Comparison of ENCODE assay signal across 17 cellular contexts in genomic region chr9:4144869-4145268, GRCh38.
DNase-seq lines count a peak whose midpoint lies in the region; ATAC-seq, FAIRE-seq and TF ChIP-seq lines count a peak whose summit lies in the region.
"Had no signal": no experiment of that assay in that cellular context is flagged by ENCODE, and none has a peak within 500 bp of the region (broad histone marks: within the 10 kb centered on the region; RNA-seq: fewer than 3 reads in every experiment).

No MANE protein-coding gene starts in this region.

- H3K9me2 ChIP-seq in PC-3 (replicated peaks; ENCODE audit: low read length) = no peaks in the 10 kb centered on the region

- TF ChIP-seq RAD21 in A549 (conservative IDR thresholded peaks at IDR 0.05 in 1 of 2, IDR thresholded peaks at IDR 0.05 in 1 of 2) = no peak

- H3K9me3 ChIP-seq in A549 (no peaks in the 10 kb centered on the region), PC-3 (ENCODE audit: low read length) (no peaks in the 10 kb centered on the region), fibroblast of lung (ENCODE audit: control insufficient read depth, insufficient read depth, low read depth, low read length) (no peaks in the 10 kb centered on the region), mucosa of descending colon (no peaks in the 10 kb centered on the region)

- H3K36me3 Mint-ChIP-seq in nephron progenitor cell (ENCODE audit: low read depth) = no peaks in the 10 kb centered on the region
- H3K36me3 Mint-ChIP-seq in activated CD8-positive, alpha-beta memory T cell treated with anti-CD3 and anti-CD28 coated beads, Interleukin-2, amount 10 ng/mL, durations not matched to agents 7 days and 5 days = no peaks in the 10 kb centered on the region
- H3K36me3 Mint-ChIP-seq: brain; naive thymus-derived CD4-positive, alpha-beta T cell had no signal

- no peak overlapping the region for H3K27ac Mint-ChIP-seq in nephron progenitor cell
- H3K27ac Mint-ChIP-seq in activated CD8-positive, alpha-beta memory T cell treated with anti-CD3 and anti-CD28 coated beads, Interleukin-2, amount 10 ng/mL, durations not matched to agents 7 days and 5 days = no peak overlapping the region
- H3K27ac Mint-ChIP-seq: activated T-helper 1 cell treated with anti-CD3 and anti-CD28 coated beads, Interleukin-12 subunit alpha, Interleukin-12 subunit beta, Interleukin-2, Interleukin-4 antibody, amounts not matched to agents 30 ng/mL and 10 ng/mL and 1 ng/mL, durations not matched to agents 14 hours and 24 hours and 36 hours; naive thymus-derived CD4-positive, alpha-beta T cell had no signal

- H3K36me3 ChIP-seq in PC-3 (ENCODE audit: low read depth, low read length) (no peaks in the 10 kb centered on the region), fibroblast of lung (ENCODE audit: control insufficient read depth, insufficient read depth, low read length) (peaks cover 1% of the 10 kb centered on the region), mucosa of descending colon (ENCODE audit: low read depth) (no peaks in the 10 kb centered on the region)

- no peaks in the 10 kb centered on the region for H3K9me3 Mint-ChIP-seq in nephron progenitor cell
- H3K9me3 Mint-ChIP-seq in activated CD8-positive, alpha-beta memory T cell treated with anti-CD3 and anti-CD28 coated beads, Interleukin-2, amount 10 ng/mL, durations not matched to agents 7 days and 5 days (ENCODE audit: low read depth) = no peaks in the 10 kb centered on the region
- H3K9me3 Mint-ChIP-seq: activated T-helper 1 cell treated with anti-CD3 and anti-CD28 coated beads, Interleukin-12 subunit alpha, Interleukin-12 subunit beta, Interleukin-2, Interleukin-4 antibody, amounts not matched to agents 30 ng/mL and 10 ng/mL and 1 ng/mL, durations not matched to agents 14 hours and 24 hours and 36 hours; brain had no signal

- H3K4me1 ChIP-seq in A549 (peaks cover 81% of the 10 kb centered on the region), PC-3 (ENCODE audit: insufficient read depth, low read length) (peaks cover 35% of the 10 kb centered on the region), fibroblast of lung (ENCODE audit: control insufficient read depth, extremely low read depth, insufficient read depth, low read length) (peaks cover 23% of the 10 kb centered on the region), mucosa of descending colon (ENCODE audit: low read depth) (peaks cover 10% of the 10 kb centered on the region)

- DNase-seq in A549 (ENCODE audit: low read depth in 1 of 2, low spot score in 1 of 2) (peak in 1 of 2 experiments; percentile 31), PC-3 (no peak), fibroblast of lung (ENCODE audit: low read depth in 2 of 2) (peak in 1 of 2 donors; percentile 27), nephron progenitor cell (no peak), NOMO-1 treated with dmso at 0.1 percent for 144 hours (lab: John Stamatoyannopoulos, UW; ENCODE audit: unreplicated experiment) (no peak), mucosa of descending colon (no peak), SW 1271 (lab: John Stamatoyannopoulos, UW) (no peak)
- DNase-seq in activated CD8-positive, alpha-beta memory T cell treated with anti-CD3 and anti-CD28 coated beads, Interleukin-2, amount 10 ng/mL, durations not matched to agents 7 days and 5 days = no peak
- DNase-seq: activated CD4-positive, alpha-beta T cell treated with anti-CD3 and anti-CD28 coated beads for 48 hours; DMS153; erythroblast; naive thymus-derived CD4-positive, alpha-beta T cell; T-helper 1 cell had no signal

- peaks cover 4% of the 10 kb centered on the region for H3K27me3 Mint-ChIP-seq in nephron progenitor cell (ENCODE audit: low read depth, poor library complexity)
- H3K27me3 Mint-ChIP-seq in activated CD8-positive, alpha-beta memory T cell treated with anti-CD3 and anti-CD28 coated beads, Interleukin-2, amount 10 ng/mL, durations not matched to agents 7 days and 5 days = peaks cover 9% of the 10 kb centered on the region
- H3K27me3 Mint-ChIP-seq: brain had no signal

- CTCF ChIA-PET in A549 (lab: Yijun Ruan, JAX) (interaction anchor here (0.9 to 1.7 kb wide), 3 partner anchors 10 to 67 kb away, joined by 3 to 4 read pairs (median 4); no protein-coding TSS in a partner anchor), PC-3 (lab: Charles Lee) (interaction anchor here (0.9 kb wide), 1 partner anchor 195 kb away, joined by 7 read pairs; no protein-coding TSS in a partner anchor)
- CTCF ChIA-PET in activated CD8-positive, alpha-beta memory T cell treated with anti-CD3 and anti-CD28 coated beads, Interleukin-2, amount 10 ng/mL, durations not matched to agents 7 days and 5 days (lab: Charles Lee) = no interaction called here

- peak overlapping the region; percentile 34 for H3K9ac ChIP-seq in PC-3 (ENCODE audit: low read length)
- peak overlapping the region; percentile 32 for H3K9ac ChIP-seq in fibroblast of lung (ENCODE audit: insufficient read depth, low read length)

- no peak for TF ChIP-seq EP300 in A549 (IDR thresholded peaks at IDR 0.05)

- H3K4me2 ChIP-seq in A549 (peak overlapping the region; percentile 91), PC-3 (ENCODE audit: low read length) (peak overlapping the region; percentile 75), fibroblast of lung (ENCODE audit: extremely low read depth, insufficient read depth, low read length) (peak overlapping the region; percentile 95)

- H3K27me3 ChIP-seq in PC-3 (ENCODE audit: low read length) = no peaks in the 10 kb centered on the region
- H3K27me3 ChIP-seq in fibroblast of lung (ENCODE audit: control insufficient read depth, insufficient read depth, low read length) = no peaks in the 10 kb centered on the region

- peaks cover 5% of the 10 kb centered on the region for H3F3A ChIP-seq in PC-3 (ENCODE audit: low read length, unreplicated experiment)

- H2AFZ ChIP-seq in PC-3 (ENCODE audit: low read length) (no peak overlapping the region), fibroblast of lung (ENCODE audit: low read length) (peak overlapping the region; percentile 15)

- peak overlapping the region; percentile 14 for H3K4me3 Mint-ChIP-seq in nephron progenitor cell
- no peak overlapping the region for H3K4me3 Mint-ChIP-seq in activated CD8-positive, alpha-beta memory T cell treated with anti-CD3 and anti-CD28 coated beads, Interleukin-2, amount 10 ng/mL, durations not matched to agents 7 days and 5 days
- H3K4me3 Mint-ChIP-seq: activated T-helper 1 cell treated with anti-CD3 and anti-CD28 coated beads, Interleukin-12 subunit alpha, Interleukin-12 subunit beta, Interleukin-2, Interleukin-4 antibody, amounts not matched to agents 30 ng/mL and 10 ng/mL and 1 ng/mL, durations not matched to agents 14 hours and 24 hours and 36 hours; naive thymus-derived CD4-positive, alpha-beta T cell had no signal

- H3K4me3 ChIP-seq in A549 = peak overlapping the region; percentile 36
- H3K4me3 ChIP-seq in PC-3 (ENCODE audit: low read length) = peak overlapping the region; percentile 30; the same call in 1 of the 2 replicates
- peak overlapping the region in 3 of 4 experiments; percentile 11 to 32 (median 28) for H3K4me3 ChIP-seq in fibroblast of lung (replicated peaks in 1 of 4; ENCODE audit: control extremely low read depth in 1 of 4, insufficient read depth in 1 of 4, low read depth in 3 of 4, low read length in 4 of 4)
- H3K4me3 ChIP-seq in mucosa of descending colon = no peak overlapping the region

- 0 out of 2 replicates have a peak, but pooled peaks cover 3% of the 10 kb centered on the region for H3K79me2 ChIP-seq in PC-3 (ENCODE audit: low read length)
- H3K79me2 ChIP-seq in fibroblast of lung (ENCODE audit: control insufficient read depth, insufficient read depth, low read length) = peaks cover 6% of the 10 kb centered on the region

- intact Hi-C loops in PC-3 (cut with micrococcal nuclease) = loop anchor here (5.0 kb wide), 1 partner anchor 82 kb away; no protein-coding TSS in a partner anchor
- intact Hi-C loops in mucosa of descending colon (cut with DNase I, micrococcal nuclease) = no loop called here

- no peak for TF ChIP-seq POLR2A in A549 (IDR thresholded peaks at IDR 0.05; ENCODE audit: low read length)

- FAIRE-seq in A549 (lab: Jason Lieb, UNC) = peak; percentile 72
- FAIRE-seq: GM19239 had no signal

- TF ChIP-seq CTCF in A549 (IDR thresholded peaks at IDR 0.05) = no peak
- no peak for TF ChIP-seq CTCF in PC-3 (conservative IDR thresholded peaks at IDR 0.05; ENCODE audit: low read depth, low read length)
- TF ChIP-seq CTCF in fibroblast of lung (conservative IDR thresholded peaks at IDR 0.05 in 1 of 2, IDR thresholded peaks at IDR 0.05 in 1 of 2; ENCODE audit: low read depth in 1 of 2, low read length in 2 of 2) = no peak
- TF ChIP-seq CTCF in nephron progenitor cell (IDR thresholded peaks at IDR 0.05) = no peak
- no peak for TF ChIP-seq CTCF in mucosa of descending colon (IDR thresholded peaks at IDR 0.05)

- POLR2A ChIA-PET in A549 (lab: Yijun Ruan, JAX) = interaction anchor here (0.6 kb wide), 1 partner anchor 118 kb away, joined by 3 read pairs; no protein-coding TSS in a partner anchor
- POLR2A ChIA-PET in PC-3 (lab: Charles Lee; ENCODE audit: unreplicated experiment) = no interaction called here

- H3K4me1 Mint-ChIP-seq in nephron progenitor cell = peaks cover 68% of the 10 kb centered on the region
- H3K4me1 Mint-ChIP-seq in activated CD8-positive, alpha-beta memory T cell treated with anti-CD3 and anti-CD28 coated beads, Interleukin-2, amount 10 ng/mL, durations not matched to agents 7 days and 5 days = no peaks in the 10 kb centered on the region

- no peaks in the 10 kb centered on the region for H4K20me1 ChIP-seq in PC-3 (ENCODE audit: low read length)
- H4K20me1 ChIP-seq in fibroblast of lung (ENCODE audit: control insufficient read depth, extremely low read depth, insufficient read depth, low read length) = no peaks in the 10 kb centered on the region

- 5% methylated on average over 2 of the region's 2 CpGs for WGBS in A549 (ENCODE audit: missing lambda C conversion rate)

- H3K27ac ChIP-seq in A549 = peak overlapping the region; percentile 80 to 94
- H3K27ac ChIP-seq in PC-3 (ENCODE audit: low read length) = peak overlapping the region; percentile 68
- peak overlapping the region; percentile 86 for H3K27ac ChIP-seq in fibroblast of lung (ENCODE audit: insufficient read depth, low read length)
- H3K27ac ChIP-seq: HL-60 had no signal

- BruUV-seq in PC-3 (replicated peaks; lab: Mats Ljungman, UMichigan) = no TSS peak

- ATAC-seq in A549 (peak in 1 of 2 experiments; percentile 43; a peak in 4 of 6 replicates), PC-3 (peak; percentile 13), mucosa of descending colon (no peak)
- no peak for ATAC-seq in activated CD8-positive, alpha-beta memory T cell treated with anti-CD3 and anti-CD28 coated beads, Interleukin-2, amount 10 ng/mL, durations not matched to agents 7 days and 5 days
- ATAC-seq: naive thymus-derived CD4-positive, alpha-beta T cell had no signal

TF ChIP-seq in A549, 52 proteins besides CTCF, POLR2A, EP300 and RAD21 (continues in another document):
- no peak for TF ChIP-seq JUNB (IDR thresholded peaks at IDR 0.05)
- no peak for TF ChIP-seq TFCP2L1 (CRISPR knock-in tag; IDR thresholded peaks at IDR 0.05)
- TF ChIP-seq USF2 (IDR thresholded peaks at IDR 0.05) = no peak
